ENCODE assay signal across 8 cellular contexts in genomic region chr5:1801061-1801953, GRCh38. TPM values are rescaled to one million over a fixed set of nuclear protein-coding genes. Genes with fewer than 3 reads are reported as not detected.
A peak's percentile ranks its signal among the peaks of the same experiment; 100 is the strongest.
DNase-seq lines count a peak whose midpoint lies in the region; ATAC-seq, FAIRE-seq and TF ChIP-seq lines count a peak whose summit lies in the region.

Gene NDUFS6, plus strand, starts transcription at chr5:1801407. Its CDS starts 11 bp downstream, at chr5:1801418.

- TF ChIP-seq RAD21 in A549 (conservative IDR thresholded peaks at IDR 0.05 in 1 of 2, IDR thresholded peaks at IDR 0.05 in 1 of 2), result no peak

- intact Hi-C loops in kidney (cut with DNase I), result no loop called here

- peak within 1 kb of the TSS; percentile 75 for H3K4me3 ChIP-seq in A549
- peak within 1 kb of the TSS; percentile 68 to 93 for H3K4me3 ChIP-seq in kidney (ENCODE audit: low read length in 2 of 2)

- peak within 1 kb of the TSS; percentile 99 for H3K4me2 ChIP-seq in A549

- FAIRE-seq in A549 (lab: Jason Lieb, UNC), result no peak
- no peak for FAIRE-seq in kidney (lab: Jason Lieb, UNC)

- DNase-seq in A549 (ENCODE audit: low read depth in 1 of 2, low spot score in 1 of 2), result peak; percentile 55 to 81
- DNase-seq in NCI-H2196 treated with DMSO at 0.1 percent for 48 hours (lab: John Stamatoyannopoulos, UW; ENCODE audit: unreplicated experiment), result peak; percentile 65
- DNase-seq in activated CD4-positive, CD25-positive, alpha-beta regulatory T cell treated with anti-CD3 and anti-CD28 coated beads, Interleukin-2, amount 50 U/mL, for 16 hours (ENCODE audit: low read depth, low spot score), result peak; percentile 69
- peak; percentile 78 for DNase-seq in cerebellar cortex (ENCODE audit: low spot score)
- DNase-seq in kidney, result peak; percentile 93
- peak; percentile 59 to 69 for DNase-seq in stimulated activated CD4-positive, alpha-beta T cell treated with anti-CD3 and anti-CD28 coated beads, Interleukin-15, amount 100 ng/mL, for 1 hour (ENCODE audit: low read depth in 1 of 2, low spot score in 1 of 2)

- H3K9me3 ChIP-seq in A549 (no peaks in the 10 kb centered on the region), kidney (ENCODE audit: control insufficient read depth in 1 of 2, low read length in 2 of 2) (no peaks in the 10 kb centered on the region)

- TF ChIP-seq CTCF in A549 (IDR thresholded peaks at IDR 0.05) (no peak), kidney (IDR thresholded peaks at IDR 0.05; ENCODE audit: borderline replicate concordance, extremely low read depth, insufficient read depth) (no peak)

- CTCF ChIA-PET in A549 (lab: Yijun Ruan, JAX), result interaction anchor here (1.2 to 1.5 kb wide), 2 partner anchors 19 to 133 kb away, joined by 3 to 4 read pairs; no protein-coding TSS in a partner anchor

- H3K4me1 ChIP-seq in A549, result peaks cover 10% of the 10 kb centered on the region; the same call in 2 of the 3 replicates
- H3K4me1 ChIP-seq in kidney (ENCODE audit: control insufficient read depth in 1 of 2, insufficient read depth in 1 of 2, low read depth in 1 of 2, low read length in 2 of 2), result peaks cover 6 to 11% of the 10 kb centered on the region in 2 donors

- peak; percentile 84 for TF ChIP-seq POLR2A in A549 (IDR thresholded peaks at IDR 0.05; ENCODE audit: low read length)

- H3K36me3 ChIP-seq in kidney (ENCODE audit: control insufficient read depth in 1 of 2, insufficient read depth in 2 of 2, low read length in 2 of 2), result peaks cover 21 to 41% of the 10 kb centered on the region in 2 donors

- ATAC-seq in A549 (peak; percentile 63 to 73), GM18858 (IDR thresholded peaks at IDR 0.05; ENCODE audit: unreplicated experiment) (peak; percentile 48), HG03066 (IDR thresholded peaks at IDR 0.05; ENCODE audit: low read depth, unreplicated experiment) (peak; percentile 50)

- peak within 1 kb of the TSS; percentile 87 to 94 for H3K27ac ChIP-seq in A549
- peak within 1 kb of the TSS; percentile 76 to 82 for H3K27ac ChIP-seq in kidney (ENCODE audit: low read depth in 2 of 2, low read length in 2 of 2)

- TF ChIP-seq EP300 in A549 (IDR thresholded peaks at IDR 0.05), result no peak

- peak within 1 kb of the TSS; percentile 64 to 84 for H3K9ac ChIP-seq in kidney (ENCODE audit: low read length in 2 of 2)

- 3% methylated on average over 23 of the region's 77 CpGs for WGBS in A549 (ENCODE audit: missing lambda C conversion rate)

- POLR2A ChIA-PET in A549 (lab: Yijun Ruan, JAX), result interaction anchor here (0.9 kb wide), 1 partner anchor 37 kb away, joined by 3 read pairs; no protein-coding TSS in a partner anchor

TF ChIP-seq in A549, 52 proteins besides CTCF, POLR2A, EP300 and RAD21:
- peak; percentile 47 to 77; a peak in 4 of 5 replicates for TF ChIP-seq JUN (IDR thresholded peaks at IDR 0.05)
- no peak for TF ChIP-seq SREBF2 (IDR thresholded peaks at IDR 0.05)
- peak; percentile 92 for TF ChIP-seq BCL3 (IDR thresholded peaks at IDR 0.05)
- TF ChIP-seq PHF8 (IDR thresholded peaks at IDR 0.05; ENCODE audit: borderline replicate concordance, low read depth), result peak; percentile 50; the same call in 1 of the 2 replicates
- no peak for TF ChIP-seq ZNF302 (CRISPR knock-in tag; IDR thresholded peaks at IDR 0.05)
- peak; percentile 87 for TF ChIP-seq KDM5A (IDR thresholded peaks at IDR 0.05)
- peak; percentile 77 for TF ChIP-seq MAX (IDR thresholded peaks at IDR 0.05)

RNA-seq across cellular contexts. Expression of gene NDUFS6, which starts in this region (rescaled TPM):
- polyA plus RNA-seq in A549 (2011; rRNA removed), result 38.1 and 76.0 TPM in 2 replicates
- polyA plus RNA-seq in A549 (2012; cell fraction: cytosol; rRNA removed), result 207 and 355 TPM in 2 replicates
- 106 and 113 TPM in 2 replicates for polyA plus RNA-seq in A549 (2012; cell fraction: nucleus; rRNA removed)
- polyA plus RNA-seq in A549 (2017; fragmentation: RNase III; extraction: RNeasy Plus Mini Kit Qiagen cat#74134 plus additional on column Dnase treatment), result 192 to 201 TPM (median 196 TPM) in 3 replicates
- 18.3 and 28.8 TPM in 2 replicates for polyA minus RNA-seq in A549 (2011; rRNA and poly(A)+ RNA removed)
- 31.1 TPM for total RNA-seq in kidney
- 164 TPM for polyA plus RNA-seq in kidney (ENCODE audit: insufficient read depth, low read depth, low replicate concordance)

Comparison
In these comparisons a context has a peak if more than half of its experiments do, and no peak if none do; other contexts are left out.
1. Peak in every context shown above with its lines: DNase-seq, ATAC-seq, H3K4me3 ChIP-seq and H3K27ac ChIP-seq.